6 cellular contexts compared by ENCODE assay signal in genomic region chr7:99431746-99432540, GRCh38. TPM values are rescaled to one million over a fixed set of nuclear protein-coding genes. Genes with fewer than 3 reads are reported as not detected.
DNase-seq lines count a peak whose midpoint lies in the region; TF ChIP-seq lines count a peak whose summit lies in the region.
"Not testable (repeated sequence)": the region's sequence is repeated elsewhere in the genome, so short reads cannot be mapped to it uniquely, and the experiment has no call there.

No MANE protein-coding gene starts in this region.

- not testable (repeated sequence) for H3K27me3 Mint-ChIP-seq in mesothelial cell of epicardium (ENCODE audit: low read depth)

- WGBS in esophagus squamous epithelium, 2 donors, result 50 to 69% methylated on average over 11 to 13 of the region's 13 CpGs
- WGBS in prostate gland, result 34% methylated on average over 13 of the region's 13 CpGs

- H3K9me3 ChIP-seq in HUES6 (ENCODE audit: control insufficient read depth, insufficient read depth, low read depth, low read length); esophagus squamous epithelium; prostate gland: not testable (repeated sequence)

- H3K27me3 ChIP-seq in HUES6 (ENCODE audit: control insufficient read depth, insufficient read depth, low read length); esophagus squamous epithelium; prostate gland (replicated peaks; ENCODE audit: insufficient read depth): not testable (repeated sequence)

- H3K4me3 ChIP-seq in HUES6 (ENCODE audit: low read depth, low read length); esophagus squamous epithelium; prostate gland: not testable (repeated sequence)

- intact Hi-C loops in esophagus squamous epithelium (cut with DNase I); prostate gland (cut with DNase I): not testable (repeated sequence)

- peak overlapping the region; percentile 24 for H3K9ac ChIP-seq in HUES6 (ENCODE audit: low read length)

- not testable (repeated sequence) for H3K4me1 Mint-ChIP-seq in mesothelial cell of epicardium

- peaks cover 20% of the 10 kb centered on the region for H3K36me3 Mint-ChIP-seq in mesothelial cell of epicardium

- TF ChIP-seq CTCF in 22Rv1 (IDR thresholded peaks at IDR 0.05); VCaP (conservative IDR thresholded peaks at IDR 0.05); esophagus squamous epithelium (IDR thresholded peaks at IDR 0.05); mesothelial cell of epicardium (IDR thresholded peaks at IDR 0.05; ENCODE audit: unreplicated experiment); prostate gland (IDR thresholded peaks at IDR 0.05): not testable (repeated sequence)

- not testable (repeated sequence) for H3K4me1 ChIP-seq in HUES6 (ENCODE audit: control insufficient read depth, insufficient read depth, low read length)
- H3K4me1 ChIP-seq in esophagus squamous epithelium (peaks cover 4 to 59% (median 17%) of the 10 kb centered on the region in 3 donors), prostate gland (replicated peaks) (peaks cover 12% of the 10 kb centered on the region)

- not testable (repeated sequence) for DNase-seq in esophagus squamous epithelium (lab: John Stamatoyannopoulos, UW); mesothelial cell of epicardium (ENCODE audit: low spot score in 2 of 2, unreplicated experiment in 2 of 2)
- DNase-seq in prostate gland (ENCODE audit: low spot score), result peak; percentile 56

- H3K27ac ChIP-seq in 22Rv1 (peak overlapping the region; percentile 99), VCaP (peak overlapping the region; percentile 38; the same call in 1 of the 2 replicates), esophagus squamous epithelium (peak overlapping the region; percentile 44 to 74 (median 64)), prostate gland (peak overlapping the region; percentile 34 to 52)
- not testable (repeated sequence) for H3K27ac ChIP-seq in HUES6 (ENCODE audit: low read depth, low read length)

- H3K4me3 Mint-ChIP-seq in mesothelial cell of epicardium, result not testable (repeated sequence)

- not testable (repeated sequence) for H3K9me3 Mint-ChIP-seq in mesothelial cell of epicardium

- peak overlapping the region; percentile 43 for H3K27ac Mint-ChIP-seq in mesothelial cell of epicardium

- TF ChIP-seq POLR2A in esophagus squamous epithelium (IDR thresholded peaks at IDR 0.05); prostate gland (IDR thresholded peaks at IDR 0.05): not testable (repeated sequence)

- H3K36me3 ChIP-seq in HUES6 (ENCODE audit: control insufficient read depth, insufficient read depth, low read length) (peaks cover 67% of the 10 kb centered on the region), esophagus squamous epithelium (peaks cover 17 to 82% (median 39%) of the 10 kb centered on the region in 3 donors)
- not testable (repeated sequence) for H3K36me3 ChIP-seq in prostate gland

RNA-seq across cellular contexts. Expression of gene PTCD1, which starts 6.7 kb away (rescaled TPM):
- total RNA-seq in esophagus squamous epithelium, result 10 to 100 TPM in 1 of 4 donors, 1 to 10 TPM in 3; 5.7 to 12.7 (median 6.6) TPM
- 6.7 to 12.3 TPM (median 10.5 TPM) in 3 replicates for total RNA-seq in mesothelial cell of epicardium
- total RNA-seq in prostate gland, result 10 to 100 TPM in 1 of 2 donors, 1 to 10 TPM in 1; 9.1 to 11.8 TPM

RNA-seq across cellular contexts. Expression of gene CPSF4, which starts 6.8 kb away (rescaled TPM):
- 10 to 100 TPM; 15.1 to 29.2 (median 19.4) TPM for total RNA-seq in esophagus squamous epithelium
- 67.5 to 72.8 TPM (median 69.5 TPM) in 3 replicates for total RNA-seq in mesothelial cell of epicardium
- total RNA-seq in prostate gland, result 10 to 100 TPM; 40.4 to 97.4 TPM

RNA-seq across cellular contexts. Expression of gene BUD31, which starts 23.2 kb away (rescaled TPM):
- 10 to 100 TPM; 46.9 to 59.1 (median 55.9) TPM for total RNA-seq in esophagus squamous epithelium
- total RNA-seq in mesothelial cell of epicardium, result 63.1 to 79.2 TPM (median 70.3 TPM) in 3 replicates
- 10 to 100 TPM; 73.8 to 78.3 TPM for total RNA-seq in prostate gland

RNA-seq across cellular contexts. Expression of gene PDAP1, which starts 23.5 kb away (rescaled TPM):
- 100 to 1,000 TPM in 2 of 4 donors, 10 to 100 TPM in 2; 79.2 to 120 (median 98.3) TPM for total RNA-seq in esophagus squamous epithelium
- total RNA-seq in mesothelial cell of epicardium, result 98.2 to 103 TPM (median 99.4 TPM) in 3 replicates
- total RNA-seq in prostate gland, result 100 to 1,000 TPM in 1 of 2 donors, 10 to 100 TPM in 1; 98.6 to 103 TPM

RNA-seq across cellular contexts. Expression of gene ATP5MF, which starts 34.0 kb away (rescaled TPM):
- total RNA-seq in esophagus squamous epithelium, result 1,000 to 10,000 TPM; 1,019 to 2,272 (median 1,287) TPM
- 223 to 243 TPM (median 235 TPM) in 3 replicates for total RNA-seq in mesothelial cell of epicardium
- 100 to 1,000 TPM; 797 to 850 TPM for total RNA-seq in prostate gland
